ENCODE assay signal across 14 cellular contexts in the genomic region with DNA sequence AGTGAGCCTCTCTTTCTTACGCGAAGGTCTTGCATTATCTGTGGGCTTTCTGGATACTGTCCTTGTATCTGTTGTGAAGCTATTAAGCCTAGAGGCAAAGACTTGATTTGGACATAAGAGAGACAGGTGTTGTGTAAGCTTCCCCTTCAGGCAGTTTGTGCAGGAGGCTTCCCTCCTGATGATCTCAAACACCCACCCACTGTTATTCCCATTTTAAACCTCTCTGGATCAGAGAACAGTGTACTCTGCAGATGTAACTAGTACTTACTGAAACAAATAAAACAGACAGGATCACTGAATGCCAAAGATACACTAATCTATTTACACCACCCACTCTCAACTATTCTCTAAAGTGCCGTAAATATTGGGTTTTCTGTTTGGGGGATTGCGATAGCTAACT.
DNase-seq lines count a peak whose midpoint lies in the region; TF ChIP-seq lines count a peak whose summit lies in the region.
"Had no signal": no experiment of that assay in that cellular context is flagged by ENCODE, and none has a peak within 500 bp of the region (broad histone marks: within the 10 kb centered on the region; RNA-seq: fewer than 3 reads in every experiment).

No MANE protein-coding gene starts in this region.

- H2BK15ac ChIP-seq in H9 (ENCODE audit: low read depth, low read length), result no peak overlapping the region

- H4K20me1 ChIP-seq in H9 (ENCODE audit: control insufficient read depth, insufficient read depth, insufficient read length) (no peaks in the 10 kb centered on the region), mammary epithelial cell (ENCODE audit: insufficient read depth, low read length) (no peaks in the 10 kb centered on the region)
- H4K20me1 ChIP-seq: BLaER1 had no signal

- no peaks in the 10 kb centered on the region for H3K79me2 ChIP-seq in H9 (ENCODE audit: insufficient read depth, low read length)
- no peaks in the 10 kb centered on the region for H3K79me2 ChIP-seq in mammary epithelial cell (ENCODE audit: insufficient read depth, low read length)

- H3K14ac ChIP-seq in H9 (ENCODE audit: insufficient read depth, low read length), result no peak overlapping the region

- peaks cover 13 to 14% of the 10 kb centered on the region in 2 experiments for H3K4me1 Mint-ChIP-seq in H9

- H3K9ac ChIP-seq in H9 (ENCODE audit: extremely low read depth, insufficient read length, low read length) (no peak overlapping the region), mammary epithelial cell (ENCODE audit: insufficient read depth, low read length) (no peak overlapping the region)
- H3K9ac ChIP-seq: BLaER1, GM23248 had no signal

- peak overlapping the region; percentile 24 to 59 (median 31); a peak in 3 of 7 replicates for H3K27ac Mint-ChIP-seq in H9

- H3K27me3 ChIP-seq in H9 (ENCODE audit: insufficient read depth, low read length), result no peaks in the 10 kb centered on the region; the same call in 1 of the 2 replicates
- H3K27me3 ChIP-seq in dorsolateral prefrontal cortex, result peaks cover 0 to 8% (median 0%) of the 10 kb centered on the region in 45 donors
- peaks cover 12% of the 10 kb centered on the region for H3K27me3 ChIP-seq in mammary epithelial cell (ENCODE audit: insufficient read depth, low read length)
- H3K27me3 ChIP-seq: BLaER1 had no signal

- H3K23ac ChIP-seq in H9 (ENCODE audit: insufficient read length, low read depth, low read length), result no peak overlapping the region

- no peak overlapping the region for H2AFZ ChIP-seq in H9 (ENCODE audit: low read length)
- no peak overlapping the region for H2AFZ ChIP-seq in mammary epithelial cell (ENCODE audit: low read depth, low read length)
- H2AFZ ChIP-seq: GM23248 had no signal

- H3K18ac ChIP-seq in H9 (ENCODE audit: insufficient read length, low read depth, low read length), result no peak overlapping the region

- peaks cover 19% of the 10 kb centered on the region for H3K27me3 Mint-ChIP-seq in H9 (ENCODE audit: low read depth)

- H3K4me2 ChIP-seq in H9 (ENCODE audit: insufficient read depth, insufficient read length, low read length) (no peak overlapping the region), mammary epithelial cell (ENCODE audit: insufficient read depth, low read depth, low read length) (no peak overlapping the region)
- H3K4me2 ChIP-seq: BLaER1 had no signal

- no peak overlapping the region for H4K91ac ChIP-seq in H9 (ENCODE audit: insufficient read length, low read depth, low read length)

- H3T11ph ChIP-seq in H9 (ENCODE audit: low read length), result no peak overlapping the region

- H4K5ac ChIP-seq in H9 (ENCODE audit: insufficient read length, low read depth, low read length), result no peak overlapping the region

- WGBS in H9 (ENCODE audit: extremely low coverage, insufficient read length, low lambda C conversion rate), result no CpG with 5 or more reads among the region's 4 CpGs
- WGBS in mammary epithelial cell (ENCODE audit: low coverage, missing lambda C conversion rate), result 96% methylated on average over 4 of the region's 4 CpGs

- dilution Hi-C loops in mammary epithelial cell (cut with HindIII; ENCODE audit: low sequenced_read_pairs), result no loop called here

- no peak overlapping the region for H3K27ac ChIP-seq in H9 (ENCODE audit: insufficient read length, low read depth, low read length)
- peak overlapping the region in 31 of 59 donors; percentile 3 to 77 (median 46) for H3K27ac ChIP-seq in dorsolateral prefrontal cortex
- no peak overlapping the region for H3K27ac ChIP-seq in mammary epithelial cell (ENCODE audit: insufficient read depth, low read depth, low read length)
- H3K27ac ChIP-seq: 22Rv1, BLaER1, GM23248 had no signal

- H2BK120ac ChIP-seq in H9 (ENCODE audit: low read depth, low read length, poor library complexity, severe bottlenecking), result no peak overlapping the region

- H3K9me3 Mint-ChIP-seq in H9, result no peaks in the 10 kb centered on the region; a peak in 1 of 5 replicates

- H2BK5ac ChIP-seq in H9 (ENCODE audit: insufficient read length, low read length), result no peak overlapping the region

- H3K4me3 ChIP-seq in dorsolateral prefrontal cortex (no peak overlapping the region), mammary epithelial cell (replicated peaks in 1 of 3; ENCODE audit: insufficient read depth in 1 of 3, low read depth in 2 of 3, low read length in 3 of 3) (no peak overlapping the region)
- H3K4me3 ChIP-seq: BLaER1, GM23248 had no signal

- no peak overlapping the region for H4K8ac ChIP-seq in H9 (replicated peaks; ENCODE audit: insufficient read length, low read depth, low read length)

- no peak overlapping the region for H2AK5ac ChIP-seq in H9 (ENCODE audit: insufficient read length, low read length)

- H3K4ac ChIP-seq in H9 (ENCODE audit: low read depth, low read length), result no peak overlapping the region

- H3K56ac ChIP-seq in H9 (ENCODE audit: insufficient read length, low read depth, low read length), result no peak overlapping the region

- in situ Hi-C loops in mammary epithelial cell (cut with MboI; ENCODE audit: low sequenced_read_pairs in 2 of 2), result no loop called here

- intact Hi-C loops in dorsolateral prefrontal cortex (cut with DNase I), result no loop called here
- intact Hi-C loops in mammary epithelial cell (cut with micrococcal nuclease), result no loop called here

- DNase-seq in NCI-H1417 (lab: John Stamatoyannopoulos, UW), result peak in 2 of 3 experiments; percentile 36 to 61
- DNase-seq in NCI-H1417 treated with DMSO at 0.1 percent for 48 hours (lab: John Stamatoyannopoulos, UW), result no peak
- DNase-seq in H9, result no peak
- no peak for DNase-seq in dorsolateral prefrontal cortex
- peak; percentile 13 for DNase-seq in putamen (ENCODE audit: low spot score)
- no peak for DNase-seq in NCI-H1694 treated with DMSO at 0.1 percent for 48 hours (lab: John Stamatoyannopoulos, UW)
- no peak for DNase-seq in RPMI8226
- DNase-seq in mammary epithelial cell, result no peak
- DNase-seq: DMS53, GF-D8, GM23248, H7 had no signal

- H2BK12ac ChIP-seq in H9 (ENCODE audit: insufficient read length, low read depth, low read length), result no peak overlapping the region

- no peaks in the 10 kb centered on the region for H3K4me1 ChIP-seq in H9 (ENCODE audit: insufficient read depth, low read length)
- peaks cover 5% of the 10 kb centered on the region for H3K4me1 ChIP-seq in mammary epithelial cell (ENCODE audit: insufficient read depth, low read length)
- H3K4me1 ChIP-seq: BLaER1 had no signal

- H3K36me3 Mint-ChIP-seq in H9 (ENCODE audit: insufficient read depth in 1 of 3, low read depth in 3 of 3), result no peaks in the 10 kb centered on the region; a peak in 1 of 7 replicates

- TF ChIP-seq CTCF in H9 (conservative IDR thresholded peaks at IDR 0.05) (no peak), dorsolateral prefrontal cortex (IDR thresholded peaks at IDR 0.05 in 54 of 56, conservative IDR thresholded peaks at IDR 0.05 in 2 of 56; ENCODE audit: low read depth in 1 of 56, partially characterized antibody in 56 of 56) (no peak), mammary epithelial cell (conservative IDR thresholded peaks at IDR 0.05 in 1 of 2, IDR thresholded peaks at IDR 0.05 in 1 of 2; ENCODE audit: extremely low read depth in 1 of 2, insufficient read depth in 1 of 2, low read depth in 1 of 2, low read length in 2 of 2) (no peak)

- peaks cover 8% of the 10 kb centered on the region for H3K23me2 ChIP-seq in H9 (ENCODE audit: insufficient read length, low read depth, low read length, poor library complexity, severe bottlenecking)

- BruUV-seq in mammary epithelial cell (replicated peaks; lab: Mats Ljungman, UMichigan), result no TSS peak

- H3K9me3 ChIP-seq in H9 (ENCODE audit: control insufficient read depth, low read depth, low read length), result no peaks in the 10 kb centered on the region
- no peaks in the 10 kb centered on the region for H3K9me3 ChIP-seq in mammary epithelial cell (replicated peaks; ENCODE audit: insufficient read depth, low read length)
- H3K9me3 ChIP-seq: BLaER1 had no signal

- no peak overlapping the region for H2BK20ac ChIP-seq in H9 (ENCODE audit: low read depth, low read length, poor library complexity, severe bottlenecking)

- H3K79me1 ChIP-seq in H9 (ENCODE audit: insufficient read depth, low read depth, low read length, poor library complexity, severe bottlenecking), result no peaks in the 10 kb centered on the region

- H3K36me3 ChIP-seq in mammary epithelial cell (ENCODE audit: insufficient read depth, low read length), result no peaks in the 10 kb centered on the region
- H3K36me3 ChIP-seq: BLaER1 had no signal

- CTCF ChIA-PET in mammary epithelial cell (lab: Charles Lee; ENCODE audit: low non-redundant PET), result no interaction called here

- H3K4me3 Mint-ChIP-seq in H9, result no peak overlapping the region

Comparison
In these comparisons a context has a peak if more than half of its experiments do, and no peak if none do; other contexts are left out.
1. DNase-seq: peak in NCI-H1417 (2 of 3) and putamen (single experiment); none in NCI-H1417 treated with DMSO at 0.1 percent for 48 hours (single experiment), H9 (single experiment), dorsolateral prefrontal cortex (0 of 10), NCI-H1694 treated with DMSO at 0.1 percent for 48 hours (single experiment), RPMI8226 (single experiment) and mammary epithelial cell (single experiment).
2. H3K27ac ChIP-seq: peak in dorsolateral prefrontal cortex (31 of 59); none in H9 (single experiment) and mammary epithelial cell (single experiment).